In genomic region chr9:134066923-134067851, GRCh38 we compare ENCODE assay signal across 8 cellular contexts. TPM values are rescaled to one million over a fixed set of nuclear protein-coding genes. Genes with fewer than 3 reads are reported as not detected.
DNase-seq lines count a peak whose midpoint lies in the region; ATAC-seq and TF ChIP-seq lines count a peak whose summit lies in the region.

No MANE protein-coding gene starts in this region.

- peaks cover 12 to 18% of the 10 kb centered on the region in 2 donors for H3K36me3 Mint-ChIP-seq in CD14-positive monocyte

- peaks cover 9% of the 10 kb centered on the region for H3K4me1 ChIP-seq in HUES48 (ENCODE audit: control insufficient read depth, insufficient read depth, low read length)
- peaks cover 50% of the 10 kb centered on the region for H3K4me1 ChIP-seq in mononuclear cell (ENCODE audit: insufficient read depth, low read length)
- peaks cover 25 to 32% of the 10 kb centered on the region in 2 donors for H3K4me1 ChIP-seq in thyroid gland

- H3K9me3 ChIP-seq in HUES48 (ENCODE audit: control insufficient read depth, insufficient read depth, low read length) = no peaks in the 10 kb centered on the region; the same call in 1 of the 2 replicates
- no peaks in the 10 kb centered on the region for H3K9me3 ChIP-seq in mononuclear cell (ENCODE audit: low read depth, low read length)
- no peaks in the 10 kb centered on the region for H3K9me3 ChIP-seq in thyroid gland

- WGBS in thyroid gland, 2 donors = 0 to 1% methylated on average over 6 to 12 of the region's 125 CpGs

- H3K4me3 Mint-ChIP-seq in CD14-positive monocyte = peak overlapping the region; percentile 87 to 94

- peak overlapping the region; percentile 82 for H3K4me3 ChIP-seq in HUES48 (ENCODE audit: low read depth, low read length)
- peak overlapping the region; percentile 53 for H3K4me3 ChIP-seq in mononuclear cell (ENCODE audit: low read length)
- peak overlapping the region in 2 of 3 donors; percentile 58 to 63 for H3K4me3 ChIP-seq in thyroid gland (replicated peaks in 1 of 3)

- TF ChIP-seq POLR2A in thyroid gland (IDR thresholded peaks at IDR 0.05) = no peak

- peak overlapping the region; percentile 83 to 95 (median 92) for H3K27ac Mint-ChIP-seq in CD14-positive monocyte

- peak; percentile 20 for ATAC-seq in GM19328 (IDR thresholded peaks at IDR 0.05; ENCODE audit: unreplicated experiment)

- H3K4me1 Mint-ChIP-seq in CD14-positive monocyte = peaks cover 47% of the 10 kb centered on the region

- TF ChIP-seq CTCF in CD14-positive monocyte (IDR thresholded peaks at IDR 0.05) = no peak
- no peak for TF ChIP-seq CTCF in thyroid gland (IDR thresholded peaks at IDR 0.05)

- H3K27me3 Mint-ChIP-seq in CD14-positive monocyte (ENCODE audit: low read depth in 3 of 3) = peaks cover 20 to 25% (median 25%) of the 10 kb centered on the region in 3 donors

- H3K27ac ChIP-seq in HUES48 (ENCODE audit: low read depth, low read length) = peak overlapping the region; percentile 71
- peak overlapping the region; percentile 29 to 53 (median 51) for H3K27ac ChIP-seq in thyroid gland

- H3K36me3 ChIP-seq in HUES48 (ENCODE audit: control insufficient read depth, insufficient read depth, low read length) (no peaks in the 10 kb centered on the region), thyroid gland (no peaks in the 10 kb centered on the region)

- peak overlapping the region; percentile 75 for H3K9ac ChIP-seq in HUES48 (ENCODE audit: low read depth, low read length)

- DNase-seq in CD14-positive monocyte (ENCODE audit: low spot score) (peak; percentile 44), thyroid gland (peak; percentile 41 to 45), DMS114 treated with DMSO at 0.1 percent for 48 hours (lab: John Stamatoyannopoulos, UW; ENCODE audit: unreplicated experiment) (no peak)
- peak; percentile 59 for DNase-seq in activated CD4-positive, alpha-beta T cell treated with anti-CD3 and anti-CD28 coated beads for 48 hours
- DNase-seq in effector CD8-positive, alpha-beta T cell (lab: John Stamatoyannopoulos, UW) = peak; percentile 37

- H3K9me3 Mint-ChIP-seq in CD14-positive monocyte = no peaks in the 10 kb centered on the region

- intact Hi-C loops in CD14-positive monocyte (cut with micrococcal nuclease) (loop anchor here (2.0 to 10.0 kb wide), 4 partner anchors 42 to 858 kb away; partner anchors contain the start of genes WDR5 (in 2 of the 2), BRD3OS (in 1 of the 2) and RXRA (in 1 of the 2)), thyroid gland (cut with DNase I) (loop anchor here (5.0 to 10.0 kb wide), 2 partner anchors 40 to 68 kb away; partner anchors contain the start of genes BRD3OS and WDR5)

- H3K27me3 ChIP-seq in HUES48 (ENCODE audit: control insufficient read depth, insufficient read depth, low read length) (peaks cover 15% of the 10 kb centered on the region), mononuclear cell (ENCODE audit: insufficient read depth, low read length) (peaks cover 4% of the 10 kb centered on the region), thyroid gland (no peaks in the 10 kb centered on the region)

RNA-seq across cellular contexts. Expression of gene BRD3, which starts 0.6 kb away (rescaled TPM):
- polyA plus RNA-seq in CD14-positive monocyte = 10 to 100 TPM; 16.4 to 18.2 TPM
- total RNA-seq in mononuclear cell (6.8 TPM), thyroid gland (10 to 100 TPM; 21.6 to 42.7 (median 28.7) TPM)

RNA-seq across cellular contexts. Expression of gene BRD3OS, which starts 41.9 kb away (rescaled TPM):
- polyA plus RNA-seq in CD14-positive monocyte = 1 to 10 TPM; 6.6 to 6.8 TPM
- total RNA-seq in mononuclear cell (3.6 TPM), thyroid gland (10 to 100 TPM; 26.4 to 29.3 (median 27.2) TPM)
